In the genomic region with DNA sequence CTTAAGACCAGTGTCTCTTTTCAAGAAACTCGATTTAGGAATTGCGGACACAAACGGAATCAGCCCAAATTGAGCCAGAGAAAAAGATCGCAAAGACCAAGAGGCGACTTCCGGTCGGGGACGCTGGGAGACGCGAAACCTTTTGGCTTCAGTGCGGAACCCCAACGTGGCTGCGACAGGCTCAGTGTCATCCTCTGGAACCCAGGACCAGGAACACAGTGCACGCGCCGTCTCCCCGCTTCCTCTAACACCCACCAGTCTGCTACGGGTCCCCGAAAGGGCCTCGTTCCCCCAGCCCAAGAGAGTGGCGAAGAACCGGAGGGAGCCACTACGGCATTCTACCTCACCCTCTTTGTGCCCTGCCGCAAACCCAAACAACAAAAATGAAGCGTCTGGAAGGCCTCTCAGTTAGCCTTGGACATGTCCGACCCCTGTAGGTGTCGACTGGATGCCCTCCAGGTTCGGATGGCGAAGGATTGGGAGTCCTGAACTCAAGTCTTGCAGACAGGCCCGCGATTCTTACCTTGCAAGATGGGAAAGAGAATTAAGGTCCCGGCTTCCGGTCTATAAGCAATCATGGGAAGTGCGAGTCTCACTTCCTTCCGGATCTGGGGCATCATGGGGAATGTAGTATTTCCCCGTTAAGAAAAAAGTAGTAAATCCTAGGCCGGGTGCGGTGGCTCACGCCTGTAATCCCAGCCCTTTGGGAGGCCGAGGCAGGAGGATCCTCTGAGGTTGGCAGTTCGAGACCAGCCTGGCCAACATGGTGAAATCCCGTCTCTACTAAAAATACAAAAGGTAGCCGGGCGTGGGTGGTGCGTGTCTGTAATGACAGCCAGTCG, we compare ENCODE assay signal across 8 cellular contexts. TPM values are rescaled to one million over a fixed set of nuclear protein-coding genes. Genes with fewer than 3 reads are reported as not detected.
DNase-seq lines count a peak whose midpoint lies in the region; TF ChIP-seq lines count a peak whose summit lies in the region.

TSS of gene RPL6 (minus strand) at position 542 of the 842 bp plus-strand sequence. CDS start 949 bp downstream, outside the sequence.

- H3K4me1 ChIP-seq in osteoblast (ENCODE audit: insufficient read depth, low read length) (peaks cover 22% of the 10 kb centered on the region), thymus (ENCODE audit: control insufficient read depth, insufficient read depth, low read length) (peaks cover 5% of the 10 kb centered on the region)

- TF ChIP-seq CTCF in HFF-Myc (IDR thresholded peaks at IDR 0.05; ENCODE audit: low read depth, low read length, missing control alignments) (no peak), glutamatergic neuron (IDR thresholded peaks at IDR 0.05; ENCODE audit: partially characterized antibody, unreplicated experiment) (no peak), osteoblast (IDR thresholded peaks at IDR 0.05; ENCODE audit: extremely low read depth, low read depth, low read length) (no peak)

- peaks cover 22% of the 10 kb centered on the region for H3K79me2 ChIP-seq in osteoblast (ENCODE audit: insufficient read depth, low read length)

- H3K9me3 ChIP-seq in osteoblast (ENCODE audit: low read depth, low read length) (no peaks in the 10 kb centered on the region), thymus (ENCODE audit: control insufficient read depth) (no peaks in the 10 kb centered on the region)

- H3K27me3 Mint-ChIP-seq in activated naive CD8-positive, alpha-beta T cell treated with anti-CD3 and anti-CD28 coated beads for 36 hours: no peaks in the 10 kb centered on the region
- H3K27me3 Mint-ChIP-seq in glutamatergic neuron (ENCODE audit: unreplicated experiment): peaks cover 2% of the 10 kb centered on the region

- peak within 1 kb of the TSS; percentile 97 for H3K4me2 ChIP-seq in osteoblast (ENCODE audit: insufficient read depth, low read length)

- 13% methylated on average over 46 of the region's 46 CpGs for WGBS in thymus

- H3K36me3 Mint-ChIP-seq in activated naive CD8-positive, alpha-beta T cell treated with anti-CD3 and anti-CD28 coated beads for 36 hours: peaks cover 47% of the 10 kb centered on the region
- H3K36me3 Mint-ChIP-seq in glutamatergic neuron (ENCODE audit: unreplicated experiment): no peaks in the 10 kb centered on the region

- H3K4me3 ChIP-seq in HFF-Myc (replicated peaks; ENCODE audit: low read depth, low read length) (peak within 1 kb of the TSS; percentile 97), osteoblast (ENCODE audit: insufficient read depth, low read length) (peak within 1 kb of the TSS; percentile 99), thymus (ENCODE audit: low read length) (peak within 1 kb of the TSS; percentile 70)

- H3K27ac Mint-ChIP-seq in activated naive CD8-positive, alpha-beta T cell treated with anti-CD3 and anti-CD28 coated beads for 36 hours: peak within 1 kb of the TSS; percentile 100
- H3K27ac Mint-ChIP-seq in glutamatergic neuron (ENCODE audit: unreplicated experiment): peak within 1 kb of the TSS; percentile 100

- no peaks in the 10 kb centered on the region for H3K9me3 Mint-ChIP-seq in activated naive CD8-positive, alpha-beta T cell treated with anti-CD3 and anti-CD28 coated beads for 36 hours
- H3K9me3 Mint-ChIP-seq in glutamatergic neuron (ENCODE audit: unreplicated experiment): peaks cover 8% of the 10 kb centered on the region

- H3K27ac ChIP-seq in osteoblast (ENCODE audit: low read depth, low read length) (peak within 1 kb of the TSS; percentile 98), thymus (ENCODE audit: low read depth) (peak within 1 kb of the TSS; percentile 95)

- peaks cover 36% of the 10 kb centered on the region for H3K4me1 Mint-ChIP-seq in activated naive CD8-positive, alpha-beta T cell treated with anti-CD3 and anti-CD28 coated beads for 36 hours
- peaks cover 7% of the 10 kb centered on the region for H3K4me1 Mint-ChIP-seq in glutamatergic neuron (ENCODE audit: low read depth, unreplicated experiment)

- peaks cover 43% of the 10 kb centered on the region for H4K20me1 ChIP-seq in osteoblast (ENCODE audit: insufficient read depth, low read length)

- H3K27me3 ChIP-seq in osteoblast (ENCODE audit: insufficient read depth, low read length): no peaks in the 10 kb centered on the region
- no peaks in the 10 kb centered on the region for H3K27me3 ChIP-seq in thymus (ENCODE audit: control insufficient read depth, insufficient read depth)

- H2AFZ ChIP-seq in osteoblast (ENCODE audit: low read length): peak within 1 kb of the TSS; percentile 98

- DNase-seq in GF-D8 (lab: John Stamatoyannopoulos, UW) (peak; percentile 85), HFF-Myc (ENCODE audit: extremely low read depth, low read depth) (peak; percentile 89), NCI-H1092 (lab: John Stamatoyannopoulos, UW) (peak; percentile 89), SKM-1 treated with dmso at 0.1 percent for 144 hours (lab: John Stamatoyannopoulos, UW; ENCODE audit: unreplicated experiment) (peak; percentile 82), glutamatergic neuron (peak; percentile 59), osteoblast (ENCODE audit: insufficient read length, low spot score, missing footprints) (peak; percentile 95)
- peak; percentile 77 for DNase-seq in activated naive CD8-positive, alpha-beta T cell treated with anti-CD3 and anti-CD28 coated beads for 36 hours

- H3K36me3 ChIP-seq in osteoblast (ENCODE audit: insufficient read depth, low read length): peaks cover 45% of the 10 kb centered on the region
- H3K36me3 ChIP-seq in thymus (ENCODE audit: control insufficient read depth, insufficient read depth): peaks cover 24% of the 10 kb centered on the region

- H3K4me3 Mint-ChIP-seq in activated naive CD8-positive, alpha-beta T cell treated with anti-CD3 and anti-CD28 coated beads for 36 hours: peak within 1 kb of the TSS; percentile 100
- H3K4me3 Mint-ChIP-seq in glutamatergic neuron (ENCODE audit: unreplicated experiment): peak within 1 kb of the TSS; percentile 97

RNA-seq across cellular contexts. Expression of gene RPL6, which starts in this region (rescaled TPM):
- total RNA-seq in activated naive CD8-positive, alpha-beta T cell treated with anti-CD3 and anti-CD28 coated beads for 36 hours: 1,000 to 10,000 TPM; 2,009 to 2,101 TPM
- total RNA-seq in glutamatergic neuron (ENCODE audit: unreplicated experiment) (967 TPM), osteoblast (918 and 946 TPM in 2 replicates)
- polyA plus RNA-seq in thymus: 3,437 TPM

Comparison
In these comparisons a context has a peak if more than half of its experiments do, and no peak if none do; other contexts are left out.
1. Peak in every context shown above with its lines: DNase-seq, H3K4me3 ChIP-seq and H3K27ac ChIP-seq.